In genomic region chr17:3893720-3894116, GRCh38 we compare ENCODE assay signal across 8 cellular contexts. TPM values are rescaled to one million over a fixed set of nuclear protein-coding genes. Genes with fewer than 3 reads are reported as not detected.
DNase-seq lines count a peak whose midpoint lies in the region; FAIRE-seq and TF ChIP-seq lines count a peak whose summit lies in the region.

No MANE protein-coding gene starts in this region.

- H3K9me3 ChIP-seq in OCI-LY7 (ENCODE audit: low read length) (no peaks in the 10 kb centered on the region), parathyroid adenoma (ENCODE audit: control insufficient read depth, low read length) (no peaks in the 10 kb centered on the region)

- H3K9me3 Mint-ChIP-seq in Calu3 (ENCODE audit: low read depth, unreplicated experiment): no peaks in the 10 kb centered on the region
- H3K9me3 Mint-ChIP-seq in endothelial cell (ENCODE audit: unreplicated experiment): no peaks in the 10 kb centered on the region

- H3K4me1 Mint-ChIP-seq in Calu3 (ENCODE audit: low read depth, unreplicated experiment) (peaks cover 22% of the 10 kb centered on the region), endothelial cell (ENCODE audit: unreplicated experiment) (peaks cover 30% of the 10 kb centered on the region)

- FAIRE-seq in frontal cortex (lab: Jason Lieb, UNC): no peak

- intact Hi-C loops in Calu3 (cut with micrococcal nuclease; ENCODE audit: unreplicated experiment) (no loop called here), OCI-LY7 (cut with micrococcal nuclease; ENCODE audit: unreplicated experiment) (no loop called here)

- H3K27ac ChIP-seq in OCI-LY7 (ENCODE audit: low read depth, low read length, poor library complexity, severe bottlenecking) (no peak overlapping the region), parathyroid adenoma (peak overlapping the region; percentile 67)

- H2AFZ ChIP-seq in OCI-LY7 (ENCODE audit: low read length) (peak overlapping the region; percentile 60; the same call in 1 of the 2 replicates), parathyroid adenoma (peak overlapping the region; percentile 99)

- TF ChIP-seq CTCF in Calu3 (IDR thresholded peaks at IDR 0.05; ENCODE audit: unreplicated experiment) (no peak), OCI-LY7 (conservative IDR thresholded peaks at IDR 0.05; ENCODE audit: low read length) (no peak), endothelial cell (IDR thresholded peaks at IDR 0.05; ENCODE audit: unreplicated experiment) (no peak), parathyroid adenoma (IDR thresholded peaks at IDR 0.05) (no peak)

- CTCF ChIA-PET in Calu3 (lab: Charles Lee) (interaction anchor here (1.7 kb wide), 1 partner anchor 20 kb away, joined by 4 read pairs; no protein-coding TSS in a partner anchor), OCI-LY7 (lab: Charles Lee; ENCODE audit: unreplicated experiment) (interaction anchor here (0.7 kb wide), 1 partner anchor 84 kb away, joined by 3 read pairs; no protein-coding TSS in a partner anchor)

- H3K4me3 ChIP-seq in OCI-LY7 (ENCODE audit: low read depth, low read length, poor library complexity, severe bottlenecking) (peak overlapping the region; percentile 68), parathyroid adenoma (ENCODE audit: low read depth, low read length) (peak overlapping the region; percentile 53)

- H3K36me3 Mint-ChIP-seq in Calu3 (ENCODE audit: insufficient read depth, unreplicated experiment) (peaks cover 26% of the 10 kb centered on the region), endothelial cell (ENCODE audit: low read depth, unreplicated experiment) (peaks cover 11% of the 10 kb centered on the region)

- DNase-seq in Calu3 (no peak), OCI-LY7 (ENCODE audit: low spot score) (no peak), endothelial cell (ENCODE audit: low spot score) (no peak), frontal cortex (ENCODE audit: low spot score in 2 of 2) (no peak), SKM-1 (lab: John Stamatoyannopoulos, UW; ENCODE audit: unreplicated experiment) (no peak), AG08396 (ENCODE audit: low spot score) (no peak)
- no peak for DNase-seq in activated CD4-positive, alpha-beta T cell treated with anti-CD3 and anti-CD28 coated beads for 48 hours

- H3K27ac Mint-ChIP-seq in Calu3 (ENCODE audit: unreplicated experiment) (no peak overlapping the region), endothelial cell (ENCODE audit: unreplicated experiment) (peak overlapping the region; percentile 74)

- H3K27me3 Mint-ChIP-seq in Calu3 (ENCODE audit: unreplicated experiment): peaks cover 19% of the 10 kb centered on the region
- peaks cover 21% of the 10 kb centered on the region for H3K27me3 Mint-ChIP-seq in endothelial cell (ENCODE audit: unreplicated experiment)

- POLR2A ChIA-PET in OCI-LY7 (lab: Charles Lee): interaction anchor here (0.6 kb wide), 1 partner anchor 115 kb away, joined by 3 read pairs; no protein-coding TSS in a partner anchor

- H3K9ac ChIP-seq in parathyroid adenoma: no peak overlapping the region

- H3K4me3 Mint-ChIP-seq in Calu3 (ENCODE audit: low read depth, unreplicated experiment) (peak overlapping the region; percentile 65), endothelial cell (ENCODE audit: unreplicated experiment) (peak overlapping the region; percentile 87)

- peaks cover 52% of the 10 kb centered on the region for H3K4me1 ChIP-seq in OCI-LY7 (ENCODE audit: insufficient read depth, low read length, poor library complexity, severe bottlenecking)
- peaks cover 10% of the 10 kb centered on the region for H3K4me1 ChIP-seq in parathyroid adenoma

- H4K20me1 ChIP-seq in OCI-LY7 (ENCODE audit: insufficient read depth, low read length): no peaks in the 10 kb centered on the region

- BruUV-seq in Calu3 (replicated peaks; lab: Mats Ljungman, UMichigan) (no TSS peak), OCI-LY7 (replicated peaks; lab: Mats Ljungman, UMichigan) (no TSS peak)

- H3K79me2 ChIP-seq in OCI-LY7 (ENCODE audit: insufficient read depth, low read depth, low read length) (no peaks in the 10 kb centered on the region), parathyroid adenoma (no peaks in the 10 kb centered on the region)

- H3K27me3 ChIP-seq in parathyroid adenoma (ENCODE audit: control insufficient read depth, insufficient read depth, low read length): no peaks in the 10 kb centered on the region

- H3K9me2 ChIP-seq in OCI-LY7 (ENCODE audit: insufficient read depth, low read length): no peaks in the 10 kb centered on the region

- no peaks in the 10 kb centered on the region for H3K36me3 ChIP-seq in OCI-LY7 (ENCODE audit: insufficient read depth, low read length)
- H3K36me3 ChIP-seq in parathyroid adenoma (ENCODE audit: control insufficient read depth, insufficient read depth, low read length): no peaks in the 10 kb centered on the region

- H3K4me2 ChIP-seq in OCI-LY7 (ENCODE audit: low read length): peak overlapping the region; percentile 78
- peak overlapping the region; percentile 71 for H3K4me2 ChIP-seq in parathyroid adenoma (ENCODE audit: low read length)

RNA-seq across cellular contexts. Expression of gene CAMKK1, which starts 0.9 kb away (rescaled TPM):
- total RNA-seq in Calu3 (2022) (1.4 and 1.7 TPM in 2 replicates), OCI-LY7 (2022) (2.7 and 3.5 TPM in 2 replicates), endothelial cell (ENCODE audit: unreplicated experiment) (4.1 TPM), frontal cortex (9.0 TPM)
- total RNA-seq in OCI-LY7 (2014; rRNA removed; shearing (Covaris generic)): 2.6 and 2.7 TPM in 2 replicates

RNA-seq across cellular contexts. Expression of gene P2RX1, which starts 22.5 kb away (rescaled TPM):
- not detected in 2 replicates for total RNA-seq in Calu3 (2022)
- total RNA-seq in OCI-LY7 (2014; rRNA removed; shearing (Covaris generic)): 0.41 and 0.69 TPM in 2 replicates
- 3.3 and 4.5 TPM in 2 replicates for total RNA-seq in OCI-LY7 (2022)
- total RNA-seq in endothelial cell (ENCODE audit: unreplicated experiment): not detected
- total RNA-seq in frontal cortex: not detected

RNA-seq across cellular contexts. Expression of gene NCBP3, which starts 47.7 kb away (rescaled TPM):
- total RNA-seq in Calu3 (2022) (25.4 and 26.9 TPM in 2 replicates), OCI-LY7 (2022) (45.7 and 47.8 TPM in 2 replicates), endothelial cell (ENCODE audit: unreplicated experiment) (84.4 TPM), frontal cortex (20.8 TPM)
- 24.5 and 56.5 TPM in 2 replicates for total RNA-seq in OCI-LY7 (2014; rRNA removed; shearing (Covaris generic))
